In the genomic region with DNA sequence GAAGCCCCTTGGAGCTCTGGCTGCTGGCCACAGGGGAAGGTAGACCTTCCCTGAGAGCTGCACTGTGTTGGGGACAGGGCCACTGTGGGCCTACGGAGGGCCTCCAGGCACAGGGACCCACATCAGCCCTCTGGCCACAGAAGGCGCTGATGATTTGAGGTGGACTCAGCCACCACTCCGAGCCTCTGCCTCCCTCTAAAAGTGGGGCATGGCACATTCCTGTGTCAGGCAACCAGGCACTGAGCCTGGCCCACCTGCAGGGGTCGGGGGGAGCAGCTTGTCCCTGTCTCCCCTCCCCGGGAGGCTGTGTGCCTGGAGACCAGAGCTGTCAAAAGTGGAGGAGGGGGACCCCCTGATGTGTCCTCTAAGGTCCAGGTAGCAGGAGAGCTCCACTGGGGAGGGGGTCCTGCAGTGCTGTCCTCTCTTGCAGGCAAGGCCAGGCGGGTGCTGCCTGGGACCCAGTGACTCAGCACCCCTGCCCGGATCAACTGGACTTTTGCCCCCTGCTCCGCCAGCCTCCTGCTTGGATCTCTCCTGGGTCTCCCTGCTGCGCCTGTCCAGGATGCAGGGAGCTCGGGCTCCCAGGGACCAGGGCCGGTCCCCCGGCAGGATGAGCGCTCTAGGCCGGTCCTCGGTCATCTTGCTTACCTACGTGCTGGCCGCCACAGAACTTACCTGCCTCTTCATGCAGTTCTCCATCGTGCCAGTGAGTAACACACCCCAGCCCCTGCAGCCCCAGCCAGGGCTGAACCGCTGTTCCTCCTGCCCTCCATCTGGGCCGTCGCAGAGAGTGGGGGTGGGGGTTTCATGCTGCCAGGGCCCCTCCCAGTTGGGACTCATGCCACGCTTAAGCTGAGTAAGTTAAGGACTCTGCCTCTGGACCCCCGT, we compare ENCODE assay signal across 8 cellular contexts. TPM values are rescaled to one million over a fixed set of nuclear protein-coding genes. Genes with fewer than 3 reads are reported as not detected.
A peak's percentile ranks its signal among the peaks of the same experiment; 100 is the strongest.
DNase-seq lines count a peak whose midpoint lies in the region; ATAC-seq and TF ChIP-seq lines count a peak whose summit lies in the region.

No MANE protein-coding gene starts in this region.

- in situ Hi-C loops in G401 (cut with HindIII; ENCODE audit: low sequenced_read_pairs) = no loop called here

- CTCF ChIA-PET in RWPE1 (lab: Yijun Ruan, JAX) = interaction anchor here (0.6 to 1.8 kb wide), 8 partner anchors 10 to 1733 kb away, joined by 3 to 7 read pairs (median 3); no protein-coding TSS in a partner anchor

- H3F3A ChIP-seq in GM23338 (replicated peaks; ENCODE audit: low read depth) = no peaks in the 10 kb centered on the region

- H3K27me3 Mint-ChIP-seq in GM23338 (ENCODE audit: insufficient read depth, low read depth, poor library complexity) = peaks cover 42% of the 10 kb centered on the region

- H3K9me3 Mint-ChIP-seq in GM23338 = peaks cover 14% of the 10 kb centered on the region; the same call in 2 of the 3 replicates

- no peaks in the 10 kb centered on the region; the same call in 1 of the 2 replicates for H4K20me1 ChIP-seq in GM23338 (replicated peaks; ENCODE audit: insufficient read depth)

- no peaks in the 10 kb centered on the region for H3K9me3 ChIP-seq in right atrium auricular region

- H3K36me3 ChIP-seq in GM23338 (ENCODE audit: insufficient read depth) (no peaks in the 10 kb centered on the region), right atrium auricular region (no peaks in the 10 kb centered on the region)

- no peak overlapping the region for H2AFZ ChIP-seq in GM23338

- no peaks in the 10 kb centered on the region for H3K9me2 ChIP-seq in GM23338 (ENCODE audit: insufficient read depth)

- peak overlapping the region; percentile 72 for H3K4me3 ChIP-seq in GM23338
- H3K4me3 ChIP-seq in right atrium auricular region = peak overlapping the region; percentile 52 to 71
- peak overlapping the region; percentile 47 to 69 (median 54) for H3K4me3 ChIP-seq in skin epidermis

- no peaks in the 10 kb centered on the region for H3K79me2 ChIP-seq in GM23338 (replicated peaks; ENCODE audit: insufficient read depth)

- POLR2A ChIA-PET in RWPE1 (lab: Yijun Ruan, JAX; ENCODE audit: low non-redundant PET) = interaction anchor here (0.8 to 2.1 kb wide), 9 partner anchors 8 to 370 kb away, joined by 3 to 6 read pairs (median 3); no protein-coding TSS in a partner anchor

- peak; percentile 50 for DNase-seq in GM23338 (ENCODE audit: low spot score)
- DNase-seq in RWPE1 (ENCODE audit: low spot score) = no peak
- no peak for DNase-seq in right atrium auricular region (ENCODE audit: low spot score)
- no peak for DNase-seq in stimulated activated naive CD4-positive, alpha-beta T cell (lab: John Stamatoyannopoulos, UW)
- DNase-seq in stimulated activated CD4-positive, alpha-beta T cell treated with anti-CD3 and anti-CD28 coated beads, Interleukin-2, amount 100 ng/mL, for 48 hours = no peak
- no peak for DNase-seq in G401 (ENCODE audit: low spot score)

- no peak overlapping the region for H3K27ac ChIP-seq in GM23338 (ENCODE audit: low read depth)
- peak overlapping the region; percentile 94 for H3K27ac ChIP-seq in RWPE1
- peak overlapping the region; percentile 74 to 86 for H3K27ac ChIP-seq in right atrium auricular region
- H3K27ac ChIP-seq in skin epidermis = peak overlapping the region in 20 of 21 experiments; percentile 49 to 95 (median 84)

- H3K4me1 ChIP-seq in GM23338 (ENCODE audit: insufficient read depth) (peaks cover 5% of the 10 kb centered on the region; the same call in 1 of the 2 replicates), right atrium auricular region (peaks cover 0 to 42% of the 10 kb centered on the region in 2 donors)

- H3K36me3 Mint-ChIP-seq in GM23338 (ENCODE audit: low read depth) = peaks cover 16% of the 10 kb centered on the region

- H3K4me1 Mint-ChIP-seq in GM23338 = peaks cover 19% of the 10 kb centered on the region

- TF ChIP-seq CTCF in GM23338 (conservative IDR thresholded peaks at IDR 0.05; ENCODE audit: low read depth in 2 of 2) (no peak), RWPE1 (conservative IDR thresholded peaks at IDR 0.05; ENCODE audit: low read depth) (no peak), right atrium auricular region (IDR thresholded peaks at IDR 0.05) (no peak)

- H3K27me3 ChIP-seq in GM23338 (ENCODE audit: insufficient read depth) = peaks cover 4% of the 10 kb centered on the region; the same call in 1 of the 2 replicates
- H3K27me3 ChIP-seq in right atrium auricular region = no peaks in the 10 kb centered on the region

- peak overlapping the region; percentile 69 for H3K4me3 Mint-ChIP-seq in GM23338

- H3K4me2 ChIP-seq in GM23338 = peak overlapping the region; percentile 92

- ATAC-seq in GM23338 (peak; percentile 20), GM21786 (IDR thresholded peaks at IDR 0.05; ENCODE audit: unreplicated experiment) (no peak)

- H3K27ac Mint-ChIP-seq in GM23338 = no peak overlapping the region

TF ChIP-seq in GM23338, 12 proteins besides CTCF, POLR2A, EP300 and RAD21 (continues in another document):
- no peak for TF ChIP-seq STAT1 (IDR thresholded peaks at IDR 0.05; ENCODE audit: unreplicated experiment)
- TF ChIP-seq EZH2phosphoT487 (IDR thresholded peaks at IDR 0.05; ENCODE audit: unreplicated experiment) = no peak
- TF ChIP-seq, protein P1, sequence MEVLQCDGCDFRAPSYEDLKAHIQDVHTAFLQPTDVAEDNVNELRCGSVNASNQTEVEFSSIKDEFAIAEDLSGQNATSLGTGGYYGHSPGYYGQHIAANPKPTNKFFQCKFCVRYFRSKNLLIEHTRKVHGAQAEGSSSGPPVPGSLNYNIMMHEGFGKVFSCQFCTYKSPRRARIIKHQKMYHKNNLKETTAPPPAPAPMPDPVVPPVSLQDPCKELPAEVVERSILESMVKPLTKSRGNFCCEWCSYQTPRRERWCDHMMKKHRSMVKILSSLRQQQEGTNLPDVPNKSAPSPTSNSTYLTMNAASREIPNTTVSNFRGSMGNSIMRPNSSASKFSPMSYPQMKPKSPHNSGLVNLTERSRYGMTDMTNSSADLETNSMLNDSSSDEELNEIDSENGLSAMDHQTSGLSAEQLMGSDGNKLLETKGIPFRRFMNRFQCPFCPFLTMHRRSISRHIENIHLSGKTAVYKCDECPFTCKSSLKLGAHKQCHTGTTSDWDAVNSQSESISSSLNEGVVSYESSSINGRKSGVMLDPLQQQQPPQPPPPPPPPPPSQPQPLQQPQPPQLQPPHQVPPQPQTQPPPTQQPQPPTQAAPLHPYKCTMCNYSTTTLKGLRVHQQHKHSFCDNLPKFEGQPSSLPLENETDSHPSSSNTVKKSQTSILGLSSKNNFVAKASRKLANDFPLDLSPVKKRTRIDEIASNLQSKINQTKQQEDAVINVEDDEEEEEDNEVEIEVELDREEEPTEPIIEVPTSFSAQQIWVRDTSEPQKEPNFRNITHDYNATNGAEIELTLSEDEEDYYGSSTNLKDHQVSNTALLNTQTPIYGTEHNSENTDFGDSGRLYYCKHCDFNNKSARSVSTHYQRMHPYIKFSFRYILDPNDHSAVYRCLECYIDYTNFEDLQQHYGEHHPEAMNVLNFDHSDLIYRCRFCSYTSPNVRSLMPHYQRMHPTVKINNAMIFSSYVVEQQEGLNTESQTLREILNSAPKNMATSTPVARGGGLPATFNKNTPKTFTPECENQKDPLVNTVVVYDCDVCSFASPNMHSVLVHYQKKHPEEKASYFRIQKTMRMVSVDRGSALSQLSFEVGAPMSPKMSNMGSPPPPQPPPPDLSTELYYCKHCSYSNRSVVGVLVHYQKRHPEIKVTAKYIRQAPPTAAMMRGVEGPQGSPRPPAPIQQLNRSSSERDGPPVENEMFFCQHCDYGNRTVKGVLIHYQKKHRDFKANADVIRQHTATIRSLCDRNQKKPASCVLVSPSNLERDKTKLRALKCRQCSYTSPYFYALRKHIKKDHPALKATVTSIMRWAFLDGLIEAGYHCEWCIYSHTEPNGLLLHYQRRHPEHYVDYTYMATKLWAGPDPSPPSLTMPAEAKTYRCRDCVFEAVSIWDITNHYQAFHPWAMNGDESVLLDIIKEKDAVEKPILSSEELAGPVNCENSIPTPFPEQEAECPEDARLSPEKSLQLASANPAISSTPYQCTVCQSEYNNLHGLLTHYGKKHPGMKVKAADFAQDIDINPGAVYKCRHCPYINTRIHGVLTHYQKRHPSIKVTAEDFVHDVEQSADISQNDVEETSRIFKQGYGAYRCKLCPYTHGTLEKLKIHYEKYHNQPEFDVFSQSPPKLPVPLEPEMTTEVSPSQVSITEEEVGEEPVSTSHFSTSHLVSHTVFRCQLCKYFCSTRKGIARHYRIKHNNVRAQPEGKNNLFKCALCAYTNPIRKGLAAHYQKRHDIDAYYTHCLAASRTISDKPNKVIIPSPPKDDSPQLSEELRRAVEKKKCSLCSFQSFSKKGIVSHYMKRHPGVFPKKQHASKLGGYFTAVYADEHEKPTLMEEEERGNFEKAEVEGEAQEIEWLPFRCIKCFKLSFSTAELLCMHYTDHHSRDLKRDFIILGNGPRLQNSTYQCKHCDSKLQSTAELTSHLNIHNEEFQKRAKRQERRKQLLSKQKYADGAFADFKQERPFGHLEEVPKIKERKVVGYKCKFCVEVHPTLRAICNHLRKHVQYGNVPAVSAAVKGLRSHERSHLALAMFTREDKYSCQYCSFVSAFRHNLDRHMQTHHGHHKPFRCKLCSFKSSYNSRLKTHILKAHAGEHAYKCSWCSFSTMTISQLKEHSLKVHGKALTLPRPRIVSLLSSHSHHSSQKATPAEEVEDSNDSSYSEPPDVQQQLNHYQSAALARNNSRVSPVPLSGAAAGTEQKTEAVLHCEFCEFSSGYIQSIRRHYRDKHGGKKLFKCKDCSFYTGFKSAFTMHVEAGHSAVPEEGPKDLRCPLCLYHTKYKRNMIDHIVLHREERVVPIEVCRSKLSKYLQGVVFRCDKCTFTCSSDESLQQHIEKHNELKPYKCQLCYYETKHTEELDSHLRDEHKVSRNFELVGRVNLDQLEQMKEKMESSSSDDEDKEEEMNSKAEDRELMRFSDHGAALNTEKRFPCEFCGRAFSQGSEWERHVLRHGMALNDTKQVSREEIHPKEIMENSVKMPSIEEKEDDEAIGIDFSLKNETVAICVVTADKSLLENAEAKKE (CRISPR knock-in tag; IDR thresholded peaks at IDR 0.05) = no peak
- TF ChIP-seq POLR2AphosphoS5 (IDR thresholded peaks at IDR 0.05; ENCODE audit: low read depth) = no peak
- TF ChIP-seq CREB1 (CRISPR knock-in tag; IDR thresholded peaks at IDR 0.05; ENCODE audit: low read depth) = no peak
- no peak for TF ChIP-seq EZH2 (IDR thresholded peaks at IDR 0.05; ENCODE audit: low read depth, unreplicated experiment)
- no peak for TF ChIP-seq ZNF331 (CRISPR knock-in tag; IDR thresholded peaks at IDR 0.05; ENCODE audit: low read depth)
- TF ChIP-seq ZNF114 (CRISPR knock-in tag; IDR thresholded peaks at IDR 0.05) = no peak
- no peak for TF ChIP-seq JUNB (IDR thresholded peaks at IDR 0.05; ENCODE audit: unreplicated experiment)

RNA-seq across cellular contexts. Expression of a gene that starts 17.5 kb away (rescaled TPM):
- 22.2 and 23.5 TPM in 2 replicates for total RNA-seq in GM23338 (2014; rRNA removed; shearing (Covaris generic))
- 19.3 and 23.6 TPM in 2 replicates for polyA plus RNA-seq in GM23338 (2016; fragmentation: Nextera tagmentation; extraction: Ambion mirVana)
- total RNA-seq in right atrium auricular region = 10 to 100 TPM; 17.2 to 28.7 TPM
- total RNA-seq in G401 (2014; rRNA removed; shearing (Covaris generic)) = 14.0 and 15.6 TPM in 2 replicates

RNA-seq across cellular contexts. Expression of a gene that starts 26.2 kb away (rescaled TPM):
- 3.8 TPM in 1 of 2 replicates, not detected in the other for total RNA-seq in GM23338 (2014; rRNA removed; shearing (Covaris generic))
- 16.5 and 19.2 TPM in 2 replicates for polyA plus RNA-seq in GM23338 (2016; fragmentation: Nextera tagmentation; extraction: Ambion mirVana)
- total RNA-seq in right atrium auricular region = 1 to 10 TPM; 1.8 to 2.6 TPM
- total RNA-seq in G401 (2014; rRNA removed; shearing (Covaris generic)) = 2.2 and 3.1 TPM in 2 replicates
